21 cellular contexts compared by ENCODE assay signal in the genomic region with DNA sequence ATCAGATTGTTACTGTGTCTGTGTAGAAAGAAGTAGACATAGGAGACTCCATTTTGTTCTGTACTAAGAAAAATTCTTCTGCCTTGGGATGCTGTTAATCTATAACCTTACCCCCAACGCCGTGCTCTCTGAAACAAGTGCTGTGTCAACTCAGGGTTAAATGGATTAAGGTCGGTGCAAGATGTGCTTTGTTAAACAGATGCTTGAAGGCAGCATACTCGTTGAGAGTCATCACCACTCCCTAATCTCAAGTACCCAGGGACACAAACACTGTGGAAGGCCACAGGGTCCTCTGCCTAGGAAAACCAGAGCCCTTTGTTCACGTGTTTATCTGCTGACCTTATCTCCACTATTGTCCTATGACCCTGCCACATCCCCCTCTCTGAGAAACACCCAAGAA. TPM values are rescaled to one million over a fixed set of nuclear protein-coding genes. Genes with fewer than 3 reads are reported as not detected.
"Had no signal": no experiment of that assay in that cellular context is flagged by ENCODE, and none has a peak within 500 bp of the region (broad histone marks: within the 10 kb centered on the region; RNA-seq: fewer than 3 reads in every experiment).

No MANE protein-coding gene starts in this region.

RNA-seq across cellular contexts. Expression of a gene that starts 4.0 kb away (rescaled TPM):
- total RNA-seq: activated naive CD4-positive, alpha-beta T cell treated with anti-CD3 and anti-CD28 coated beads for 36 hours; activated naive CD4-positive, alpha-beta T cell treated with anti-CD3 and anti-CD28 coated beads, Interleukin-2, amount 50 U/mL, for 72 hours; activated naive CD8-positive, alpha-beta T cell treated with anti-CD3 and anti-CD28 coated beads for 36 hours; activated naive CD8-positive, alpha-beta T cell treated with anti-CD3 and anti-CD28 coated beads, Interleukin-2, amount 10 ng/mL, durations not matched to agents 7 days and 5 days; activated T-cell treated with anti-CD3 and anti-CD28 coated beads, Interleukin-2, amount 50 U/mL, for 4 hours; activated T-cell treated with anti-CD3 and anti-CD28 coated beads, Interleukin-2, amount 50 U/mL, for 72 hours; activated T-helper 1 cell treated with anti-CD3 and anti-CD28 coated beads, Interleukin-12 subunit alpha, Interleukin-12 subunit beta, Interleukin-2, Interleukin-4 antibody, amounts not matched to agents 30 ng/mL and 10 ng/mL and 1 ng/mL, durations not matched to agents 14 hours and 24 hours and 36 hours; activated T-helper 17 cell treated with anti-CD3 and anti-CD28 coated beads, Interleukin-2, amount 50 U/mL, for 72 hours; activated T-helper 2 cell treated with anti-CD3 and anti-CD28 coated beads, Interferon-gamma antibody, Interleukin-2, Interleukin-4, amounts not matched to agents 10 μg/mL and 5 μg/mL and 100 μg/mL, durations not matched to agents 14 hours and 24 hours and 36 hours; adrenal gland; aorta; ascending aorta; astrocyte; body of pancreas; breast epithelium; bronchial epithelial cell; cardiac muscle cell; cardiac septum; cerebellum; chondrocyte had no signal
- polyA plus RNA-seq: adipose tissue, adrenal gland, aorta, cardiac muscle cell had no signal
